Comparison of ENCODE assay signal across 15 cellular contexts in the genomic region with DNA sequence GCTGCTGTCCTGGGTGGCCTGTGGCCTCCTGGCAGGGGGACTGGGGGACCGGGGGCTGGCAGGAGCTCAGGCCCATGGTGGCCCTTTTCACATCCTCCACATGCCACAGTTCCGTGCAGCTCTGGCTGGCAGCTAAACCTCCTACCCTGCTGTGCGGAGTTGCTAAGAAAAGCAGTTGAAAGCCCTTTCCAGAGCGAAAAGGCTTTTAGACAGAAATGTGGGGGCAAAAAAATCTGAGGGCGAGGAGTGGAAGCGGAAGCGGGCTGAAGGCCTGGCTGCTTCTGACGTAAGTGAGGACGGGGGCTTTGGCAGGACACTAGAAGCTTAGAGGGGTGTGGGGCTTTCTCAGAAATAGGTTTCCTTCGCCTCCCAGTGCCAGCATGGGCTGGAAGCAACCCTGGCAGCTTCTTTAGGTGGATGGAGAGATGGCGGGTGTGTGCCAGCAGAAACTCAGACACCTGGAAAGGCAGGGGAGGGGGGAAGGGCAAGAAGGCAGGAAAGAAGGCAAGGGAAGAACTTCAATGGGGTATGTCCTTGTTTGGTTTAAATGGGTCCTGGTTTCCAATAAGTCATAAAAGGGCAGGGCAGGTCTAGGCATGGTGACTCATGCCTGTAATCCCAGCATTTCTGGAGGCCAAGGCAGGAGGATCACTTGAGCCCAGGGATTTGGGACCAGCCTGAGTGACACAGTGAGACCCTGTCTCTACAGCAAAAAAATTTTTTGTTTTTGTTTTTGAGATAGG. TPM values are rescaled to one million over a fixed set of nuclear protein-coding genes. Genes with fewer than 3 reads are reported as not detected.
DNase-seq lines count a peak whose midpoint lies in the region; TF ChIP-seq lines count a peak whose summit lies in the region.
"Had no signal": no experiment of that assay in that cellular context is flagged by ENCODE, and none has a peak within 500 bp of the region (broad histone marks: within the 10 kb centered on the region; RNA-seq: fewer than 3 reads in every experiment).

No MANE protein-coding gene starts in this region.

- H3K27me3 ChIP-seq in NT2/D1 (ENCODE audit: insufficient read depth, insufficient read length): peaks cover 41% of the 10 kb centered on the region
- H3K27me3 ChIP-seq in dorsolateral prefrontal cortex: peaks cover 0 to 31% (median 4%) of the 10 kb centered on the region in 45 donors

- H3K27ac ChIP-seq in dorsolateral prefrontal cortex: peak overlapping the region in 57 of 59 donors; percentile 6 to 93 (median 81)
- H3K27ac ChIP-seq: epithelial cell of prostate, thoracic aorta had no signal

- H3K9me3 ChIP-seq in NT2/D1 (ENCODE audit: insufficient read depth, low read length): no peaks in the 10 kb centered on the region
- H3K9me3 ChIP-seq: thoracic aorta had no signal

- no peaks in the 10 kb centered on the region for H3K36me3 ChIP-seq in NT2/D1 (ENCODE audit: insufficient read depth, insufficient read length, low read length)
- H3K36me3 ChIP-seq: thoracic aorta had no signal

- intact Hi-C loops in dorsolateral prefrontal cortex (cut with DNase I): no loop called here

- TF ChIP-seq CTCF in dorsolateral prefrontal cortex (IDR thresholded peaks at IDR 0.05 in 54 of 56, conservative IDR thresholded peaks at IDR 0.05 in 2 of 56; ENCODE audit: low read depth in 1 of 56, partially characterized antibody in 56 of 56): no peak

- H3K4me1 ChIP-seq in NT2/D1 (ENCODE audit: insufficient read depth, insufficient read length): peaks cover 65% of the 10 kb centered on the region

- peak overlapping the region; percentile 37 for H3K9ac ChIP-seq in NT2/D1 (ENCODE audit: insufficient read length, low read depth)

- DNase-seq in SIG-M5 treated with dmso at 0.1 percent for 504 hours (lab: John Stamatoyannopoulos, UW; ENCODE audit: unreplicated experiment) (peak; percentile 73), SIG-M5 (lab: John Stamatoyannopoulos, UW) (no peak), NT2/D1 (ENCODE audit: low read depth, low spot score) (no peak), dorsolateral prefrontal cortex (peak in 5 of 10 donors; percentile 54 to 79 (median 71)), nucleus accumbens (lab: John Stamatoyannopoulos, UW) (peak in 39 of 56 donors; percentile 20 to 81 (median 54)), activated gamma-delta T cell treated with Interleukin-2 at 50 U/mL for 16 hours (no peak), NCI-H82 (lab: John Stamatoyannopoulos, UW) (no peak), OCI-M1 (lab: John Stamatoyannopoulos, UW) (no peak)
- DNase-seq: H7, Karpas-422 had no signal

- H3K4me3 ChIP-seq in NT2/D1 (ENCODE audit: insufficient read length, low read depth) (no peak overlapping the region), dorsolateral prefrontal cortex (peak overlapping the region in 37 of 59 donors; percentile 0 to 72 (median 22))
- H3K4me3 ChIP-seq: GM12878, thoracic aorta had no signal

RNA-seq across cellular contexts. Expression of a gene that starts 11.2 kb away (rescaled TPM):
- total RNA-seq in dorsolateral prefrontal cortex: 100 to 1,000 TPM; 142 to 475 (median 319) TPM

RNA-seq across cellular contexts. Expression of a gene that starts 45.4 kb away (rescaled TPM):
- 10 to 100 TPM in 95 of 120 experiments, 1 to 10 TPM in 25; 4.6 to 45.3 (median 12.9) TPM for total RNA-seq in dorsolateral prefrontal cortex

RNA-seq across cellular contexts. Expression of a gene that starts 55.5 kb away (rescaled TPM):
- total RNA-seq in dorsolateral prefrontal cortex: 10 to 100 TPM in 56 of 120 experiments, 1 to 10 TPM in 64; 2.7 to 25.0 (median 9.7) TPM
- total RNA-seq: NCI-H460 had no signal

RNA-seq across cellular contexts. Expression of a gene that starts 58.6 kb away (rescaled TPM):
- total RNA-seq in dorsolateral prefrontal cortex: 10 to 100 TPM in 4 of 120 experiments, 1 to 10 TPM in 116; 2.0 to 11.9 (median 4.6) TPM
- total RNA-seq: SK-MEL-5 had no signal

Comparison
In these comparisons a context has a peak if more than half of its experiments do, and no peak if none do; other contexts are left out.
1. DNase-seq: peak in SIG-M5 treated with dmso at 0.1 percent for 504 hours (single experiment) and nucleus accumbens (39 of 56); none in SIG-M5 (single experiment), NT2/D1 (single experiment), activated gamma-delta T cell treated with Interleukin-2 at 50 U/mL for 16 hours (single experiment), NCI-H82 (single experiment) and OCI-M1 (single experiment).